Comparison of ENCODE assay signal across 9 cellular contexts in the genomic region with DNA sequence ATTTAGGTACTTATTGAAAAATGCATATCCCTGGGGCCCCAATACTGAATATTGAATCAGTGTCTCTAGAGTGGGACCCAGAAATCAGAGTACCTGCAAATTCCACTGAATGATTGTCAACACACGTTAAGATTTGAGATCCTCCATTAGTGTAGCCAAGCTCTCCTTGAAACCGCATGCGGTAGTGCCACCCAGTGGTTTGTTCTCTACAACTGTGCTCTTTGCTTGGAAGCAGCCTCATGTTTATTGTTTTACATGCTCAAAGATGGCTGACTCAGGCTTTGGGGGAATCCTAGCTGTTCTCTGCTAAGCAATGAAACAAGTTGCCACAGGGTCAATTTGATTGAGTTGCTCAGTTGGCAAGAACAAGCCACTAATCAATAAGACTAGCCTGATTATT.
A peak's percentile ranks its signal among the peaks of the same experiment; 100 is the strongest.
DNase-seq lines count a peak whose midpoint lies in the region; ATAC-seq and TF ChIP-seq lines count a peak whose summit lies in the region.
"Had no signal": no experiment of that assay in that cellular context is flagged by ENCODE, and none has a peak within 500 bp of the region (broad histone marks: within the 10 kb centered on the region; RNA-seq: fewer than 3 reads in every experiment).

No MANE protein-coding gene starts in this region.

- H3K27ac Mint-ChIP-seq in Calu3 (ENCODE audit: unreplicated experiment) = no peak overlapping the region
- H3K27ac Mint-ChIP-seq in T-helper 17 cell = no peak overlapping the region
- no peak overlapping the region for H3K27ac Mint-ChIP-seq in progenitor cell of endocrine pancreas
- H3K27ac Mint-ChIP-seq in stimulated activated effector memory CD8-positive, alpha-beta T cell treated with anti-CD3 and anti-CD28 coated beads, Interleukin-12 subunit alpha, Interleukin-12 subunit beta, amount 100 ng/mL, for 72 hours = no peak overlapping the region

- BruUV-seq in Calu3 (replicated peaks; lab: Mats Ljungman, UMichigan) = no TSS peak

- H3K9me3 Mint-ChIP-seq in Calu3 (ENCODE audit: low read depth, unreplicated experiment) = no peaks in the 10 kb centered on the region
- peaks cover 20% of the 10 kb centered on the region for H3K9me3 Mint-ChIP-seq in progenitor cell of endocrine pancreas (ENCODE audit: low read depth)
- H3K9me3 Mint-ChIP-seq in stimulated activated effector memory CD8-positive, alpha-beta T cell treated with anti-CD3 and anti-CD28 coated beads, Interleukin-12 subunit alpha, Interleukin-12 subunit beta, amount 100 ng/mL, for 72 hours = peaks cover 5% of the 10 kb centered on the region

- DNase-seq in Calu3 (peak; percentile 41), T-helper 17 cell (no peak), fibroblast of the aortic adventitia (ENCODE audit: low read depth) (peak; percentile 84), progenitor cell of endocrine pancreas (ENCODE audit: low spot score, unreplicated experiment) (peak; percentile 14), NCI-H1930 (lab: John Stamatoyannopoulos, UW) (no peak)
- DNase-seq in Jurkat, Clone E6-1 (ENCODE audit: low read depth, low spot score) = peak; percentile 65
- DNase-seq in stimulated activated effector memory CD8-positive, alpha-beta T cell treated with anti-CD3 and anti-CD28 coated beads, Interleukin-12 subunit alpha, Interleukin-12 subunit beta, amount 100 ng/mL, for 72 hours (ENCODE audit: low spot score in 2 of 2) = no peak

- H3K36me3 Mint-ChIP-seq in Calu3 (ENCODE audit: insufficient read depth, unreplicated experiment) = no peaks in the 10 kb centered on the region
- no peaks in the 10 kb centered on the region for H3K36me3 Mint-ChIP-seq in T-helper 17 cell (ENCODE audit: low read depth)
- peaks cover 3% of the 10 kb centered on the region for H3K36me3 Mint-ChIP-seq in progenitor cell of endocrine pancreas (ENCODE audit: insufficient read depth)
- H3K36me3 Mint-ChIP-seq in stimulated activated effector memory CD8-positive, alpha-beta T cell treated with anti-CD3 and anti-CD28 coated beads, Interleukin-12 subunit alpha, Interleukin-12 subunit beta, amount 100 ng/mL, for 72 hours = no peaks in the 10 kb centered on the region

- H3K9me3 ChIP-seq in T-helper 17 cell (ENCODE audit: control insufficient read depth, low read length, poor library complexity, severe bottlenecking) = no peaks in the 10 kb centered on the region

- H3K4me1 Mint-ChIP-seq in Calu3 (ENCODE audit: low read depth, unreplicated experiment) (no peaks in the 10 kb centered on the region), T-helper 17 cell (no peaks in the 10 kb centered on the region), progenitor cell of endocrine pancreas (ENCODE audit: low read depth) (peaks cover 8% of the 10 kb centered on the region)
- H3K4me1 Mint-ChIP-seq in stimulated activated effector memory CD8-positive, alpha-beta T cell treated with anti-CD3 and anti-CD28 coated beads, Interleukin-12 subunit alpha, Interleukin-12 subunit beta, amount 100 ng/mL, for 72 hours = no peaks in the 10 kb centered on the region

- H3K27me3 Mint-ChIP-seq in Calu3 (ENCODE audit: unreplicated experiment) (no peaks in the 10 kb centered on the region), T-helper 17 cell (peaks cover 19% of the 10 kb centered on the region), progenitor cell of endocrine pancreas (peaks cover 25% of the 10 kb centered on the region)

- H3K4me3 Mint-ChIP-seq in Calu3 (ENCODE audit: low read depth, unreplicated experiment) = no peak overlapping the region
- no peak overlapping the region for H3K4me3 Mint-ChIP-seq in T-helper 17 cell
- H3K4me3 Mint-ChIP-seq in progenitor cell of endocrine pancreas (ENCODE audit: low read depth) = no peak overlapping the region
- no peak overlapping the region for H3K4me3 Mint-ChIP-seq in stimulated activated effector memory CD8-positive, alpha-beta T cell treated with anti-CD3 and anti-CD28 coated beads, Interleukin-12 subunit alpha, Interleukin-12 subunit beta, amount 100 ng/mL, for 72 hours

- ATAC-seq in GM19395 (IDR thresholded peaks at IDR 0.05; ENCODE audit: unreplicated experiment) = peak; percentile 84
- peak; percentile 32 for ATAC-seq in T-helper 17 cell
- no peak for ATAC-seq in stimulated activated effector memory CD8-positive, alpha-beta T cell treated with anti-CD3 and anti-CD28 coated beads, Interleukin-12 subunit alpha, Interleukin-12 subunit beta, amount 100 ng/mL, for 72 hours
- ATAC-seq: K562 had no signal

- TF ChIP-seq CTCF in Calu3 (IDR thresholded peaks at IDR 0.05; ENCODE audit: unreplicated experiment) (no peak), fibroblast of the aortic adventitia (IDR thresholded peaks at IDR 0.05; ENCODE audit: insufficient read depth, low read length) (peak; percentile 61), progenitor cell of endocrine pancreas (IDR thresholded peaks at IDR 0.05; ENCODE audit: unreplicated experiment) (peak; percentile 63)

- no peak overlapping the region for H3K4me3 ChIP-seq in Jurkat, Clone E6-1 (ENCODE audit: low read length)
- no peak overlapping the region for H3K4me3 ChIP-seq in fibroblast of the aortic adventitia (ENCODE audit: low read depth, low read length)
- H3K4me3 ChIP-seq: K562 had no signal

- intact Hi-C loops in Calu3 (cut with micrococcal nuclease; ENCODE audit: unreplicated experiment) = loop anchor here (5.0 kb wide), 1 partner anchor 1335 kb away; no protein-coding TSS in a partner anchor

- CTCF ChIA-PET in Calu3 (lab: Charles Lee) = interaction anchor here (0.7 kb wide), 1 partner anchor 1335 kb away, joined by 3 read pairs; no protein-coding TSS in a partner anchor

Comparison
In these comparisons a context has a peak if more than half of its experiments do, and no peak if none do; other contexts are left out.
1. DNase-seq: peak in Calu3 (single experiment), Jurkat, Clone E6-1 (single experiment), fibroblast of the aortic adventitia (single experiment) and progenitor cell of endocrine pancreas (single experiment); none in T-helper 17 cell (0 of 3), NCI-H1930 (0 of 2) and stimulated activated effector memory CD8-positive, alpha-beta T cell treated with anti-CD3 and anti-CD28 coated beads, Interleukin-12 subunit alpha, Interleukin-12 subunit beta, amount 100 ng/mL, for 72 hours (0 of 2).